ENCODE assay signal across 17 cellular contexts in genomic region chr1:171372418-171373088, GRCh38.
"Had no signal": no experiment of that assay in that cellular context is flagged by ENCODE, and none has a peak within 500 bp of the region (broad histone marks: within the 10 kb centered on the region; RNA-seq: fewer than 3 reads in every experiment).

No MANE protein-coding gene starts in this region.

- H3K27ac Mint-ChIP-seq: activated CD4-positive, alpha-beta memory T cell treated with anti-CD3 and anti-CD28 coated beads for 36 hours; activated naive CD8-positive, alpha-beta T cell; dendritic cell treated with granulocyte-macrophage colony-stimulating factor and Interleukin-4, amounts not matched to agents 40 ng/mL and 50 ng/mL, for 4 days; effector memory CD8-positive, alpha-beta T cell; naive thymus-derived CD8-positive, alpha-beta T cell; stimulated activated effector memory CD8-positive, alpha-beta T cell treated with anti-CD3 and anti-CD28 coated beads, Interleukin-12 subunit alpha, Interleukin-12 subunit beta, amount 100 ng/mL, for 72 hours; T-helper 2 cell treated with Interferon-gamma antibody and Interleukin-4, amounts not matched to agents 5 μg/mL and 100 μg/mL, for 36 hours had no signal

- H3K36me3 Mint-ChIP-seq: activated CD4-positive, alpha-beta memory T cell treated with anti-CD3 and anti-CD28 coated beads for 36 hours; activated naive CD8-positive, alpha-beta T cell; stimulated activated effector memory CD8-positive, alpha-beta T cell treated with anti-CD3 and anti-CD28 coated beads, Interleukin-12 subunit alpha, Interleukin-12 subunit beta, amount 100 ng/mL, for 72 hours had no signal

- H3K4me1 Mint-ChIP-seq: naive thymus-derived CD8-positive, alpha-beta T cell; stimulated activated effector memory CD8-positive, alpha-beta T cell treated with anti-CD3 and anti-CD28 coated beads, Interleukin-12 subunit alpha, Interleukin-12 subunit beta, amount 100 ng/mL, for 72 hours had no signal

- H3K27me3 Mint-ChIP-seq: activated CD4-positive, alpha-beta memory T cell treated with anti-CD3 and anti-CD28 coated beads for 36 hours had no signal

- DNase-seq: activated CD4-positive, alpha-beta memory T cell treated with anti-CD3 and anti-CD28 coated beads for 36 hours; activated CD4-positive, alpha-beta T cell treated with anti-CD3 and anti-CD28 coated beads for 1 hour; activated gamma-delta T cell; activated T-cell treated with anti-CD3 and anti-CD28 coated beads, Interleukin-2, amount 50 U/mL, for 4 hours; anterior cingulate cortex; effector memory CD8-positive, alpha-beta T cell; hypothalamus; left cardiac atrium; mucosa of descending colon; naive thymus-derived CD8-positive, alpha-beta T cell; right cardiac atrium; transverse colon had no signal

- H3K9me3 ChIP-seq: mucosa of descending colon, neutrophil, transverse colon had no signal

- ATAC-seq: activated T-cell treated with anti-CD3 and anti-CD28 coated beads, Interleukin-2, amount 50 U/mL, for 4 hours; effector memory CD8-positive, alpha-beta T cell; left cardiac atrium; mucosa of descending colon; naive thymus-derived CD8-positive, alpha-beta T cell; right cardiac atrium; stimulated activated effector memory CD8-positive, alpha-beta T cell treated with anti-CD3 and anti-CD28 coated beads, Interleukin-12 subunit alpha, Interleukin-12 subunit beta, amount 100 ng/mL, for 72 hours had no signal

- H3K4me1 ChIP-seq: transverse colon had no signal

- H3K4me3 ChIP-seq: mucosa of descending colon had no signal

- H3K27ac ChIP-seq: neutrophil had no signal

- H3K9me3 Mint-ChIP-seq: activated CD4-positive, alpha-beta memory T cell treated with anti-CD3 and anti-CD28 coated beads for 36 hours; dendritic cell treated with granulocyte-macrophage colony-stimulating factor and Interleukin-4, amounts not matched to agents 40 ng/mL and 50 ng/mL, for 4 days; effector memory CD8-positive, alpha-beta T cell; stimulated activated effector memory CD8-positive, alpha-beta T cell treated with anti-CD3 and anti-CD28 coated beads, Interleukin-12 subunit alpha, Interleukin-12 subunit beta, amount 100 ng/mL, for 72 hours; T-helper 2 cell treated with Interferon-gamma antibody and Interleukin-4, amounts not matched to agents 5 μg/mL and 100 μg/mL, for 36 hours had no signal

- H3K4me3 Mint-ChIP-seq: activated CD4-positive, alpha-beta memory T cell treated with anti-CD3 and anti-CD28 coated beads for 36 hours; activated naive CD8-positive, alpha-beta T cell; activated T-cell treated with anti-CD3 and anti-CD28 coated beads, Interleukin-2, amount 50 U/mL, for 4 hours; dendritic cell treated with granulocyte-macrophage colony-stimulating factor and Interleukin-4, amounts not matched to agents 40 ng/mL and 50 ng/mL, for 4 days; effector memory CD8-positive, alpha-beta T cell; naive thymus-derived CD8-positive, alpha-beta T cell; stimulated activated effector memory CD8-positive, alpha-beta T cell treated with anti-CD3 and anti-CD28 coated beads, Interleukin-12 subunit alpha, Interleukin-12 subunit beta, amount 100 ng/mL, for 72 hours; T-helper 2 cell treated with Interferon-gamma antibody and Interleukin-4, amounts not matched to agents 5 μg/mL and 100 μg/mL, for 36 hours had no signal

- H3K27me3 ChIP-seq: neutrophil, transverse colon had no signal

- H3K36me3 ChIP-seq: neutrophil, transverse colon had no signal
